Comparison of ENCODE assay signal across 8 cellular contexts in genomic region chr6:3751730-3752537, GRCh38. TPM values are rescaled to one million over a fixed set of nuclear protein-coding genes. Genes with fewer than 3 reads are reported as not detected.
DNase-seq lines count a peak whose midpoint lies in the region; ATAC-seq, FAIRE-seq and TF ChIP-seq lines count a peak whose summit lies in the region.

No MANE protein-coding gene starts in this region.

- peak overlapping the region; percentile 85 for H3K4me3 Mint-ChIP-seq in Calu3 (ENCODE audit: low read depth, unreplicated experiment)

- no peaks in the 10 kb centered on the region for H3K9me3 Mint-ChIP-seq in Calu3 (ENCODE audit: low read depth, unreplicated experiment)

- CTCF ChIA-PET in Calu3 (lab: Charles Lee), result interaction anchor here (1.0 kb wide), 1 partner anchor 74 kb away, joined by 3 read pairs; no protein-coding TSS in a partner anchor

- TF ChIP-seq CTCF in Calu3 (IDR thresholded peaks at IDR 0.05; ENCODE audit: unreplicated experiment), result peak; percentile 21
- peak; percentile 37 for TF ChIP-seq CTCF in astrocyte of the cerebellum (IDR thresholded peaks at IDR 0.05; ENCODE audit: low read depth, low read length, missing control alignments)

- H3K27me3 Mint-ChIP-seq in Calu3 (ENCODE audit: unreplicated experiment), result no peaks in the 10 kb centered on the region

- ATAC-seq in GM21367 (IDR thresholded peaks at IDR 0.05; ENCODE audit: unreplicated experiment), result peak; percentile 48

- H3K27me3 ChIP-seq in rectal smooth muscle tissue (ENCODE audit: control insufficient read depth, insufficient read depth, low read length), result peaks cover 5% of the 10 kb centered on the region

- BruUV-seq in Calu3 (replicated peaks; lab: Mats Ljungman, UMichigan), result no TSS peak

- in situ Hi-C loops in astrocyte of the cerebellum (cut with HindIII; ENCODE audit: low sequenced_read_pairs), result no loop called here

- peaks cover 27% of the 10 kb centered on the region for H3K4me1 ChIP-seq in rectal smooth muscle tissue (ENCODE audit: control insufficient read depth, insufficient read depth, low read length)

- H3K36me3 Mint-ChIP-seq in Calu3 (ENCODE audit: insufficient read depth, unreplicated experiment), result peaks cover 45% of the 10 kb centered on the region

- peak overlapping the region; percentile 94 for H3K27ac ChIP-seq in rectal smooth muscle tissue (ENCODE audit: low read depth, low read length)

- intact Hi-C loops in Calu3 (cut with micrococcal nuclease; ENCODE audit: unreplicated experiment), result no loop called here

- DNase-seq in Calu3, result peak; percentile 86
- DNase-seq in HTR-8/SVneo (ENCODE audit: insufficient read length, low spot score), result peak; percentile 91
- DNase-seq in T-helper 22 cell (ENCODE audit: low read depth), result peak; percentile 57
- DNase-seq in astrocyte of the cerebellum (ENCODE audit: low read depth), result peak; percentile 82
- peak; percentile 97 for DNase-seq in hepatic stellate cell (ENCODE audit: low spot score)
- no peak for DNase-seq in inferior parietal cortex (ENCODE audit: extremely low spot score)

- H3K4me3 ChIP-seq in astrocyte of the cerebellum (ENCODE audit: low read depth, low read length), result peak overlapping the region; percentile 82
- peak overlapping the region; percentile 84 for H3K4me3 ChIP-seq in rectal smooth muscle tissue (ENCODE audit: low read length)

- FAIRE-seq in HTR-8/SVneo (lab: Jason Lieb, UNC), result peak; percentile 71

- H3K36me3 ChIP-seq in rectal smooth muscle tissue (ENCODE audit: control insufficient read depth, insufficient read depth, low read length), result no peaks in the 10 kb centered on the region

- peak overlapping the region; percentile 83 for H3K9ac ChIP-seq in rectal smooth muscle tissue (ENCODE audit: low read length)

- H3K4me1 Mint-ChIP-seq in Calu3 (ENCODE audit: low read depth, unreplicated experiment), result peaks cover 22% of the 10 kb centered on the region

- H3K27ac Mint-ChIP-seq in Calu3 (ENCODE audit: unreplicated experiment), result no peak overlapping the region

RNA-seq across cellular contexts. Expression of gene PXDC1, which starts 0.4 kb away (rescaled TPM):
- 15.0 and 18.2 TPM in 2 replicates for total RNA-seq in Calu3 (2022)
